ENCODE assay signal across 8 cellular contexts in the genomic region with DNA sequence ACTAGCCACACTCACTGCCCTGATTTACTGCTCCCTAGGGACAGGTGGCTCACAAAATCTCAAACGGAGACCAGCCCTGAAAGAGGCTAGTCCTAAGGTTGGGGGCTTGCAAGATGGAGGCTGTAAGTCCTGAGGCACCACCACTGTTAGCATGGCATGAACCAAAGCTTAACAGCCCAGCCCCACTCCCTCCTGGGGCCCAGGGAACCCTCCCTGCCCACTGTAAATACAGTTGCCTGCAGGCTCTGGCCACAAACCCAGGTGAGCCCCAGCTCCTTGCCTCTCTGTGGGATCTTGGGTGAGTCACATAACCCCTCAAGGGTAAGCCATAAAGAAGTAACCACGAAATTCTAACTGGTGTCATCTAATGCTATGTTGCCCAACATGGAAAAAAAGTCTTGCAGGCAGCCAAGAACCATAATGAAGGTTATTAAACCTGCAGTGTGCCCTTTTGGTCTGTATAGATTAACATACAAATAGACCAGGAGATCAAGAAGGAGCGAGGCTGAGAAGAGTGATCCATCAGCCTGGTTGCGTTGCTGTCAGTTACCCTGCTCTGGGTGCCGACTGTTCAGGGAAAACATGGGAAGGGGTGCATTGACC.
DNase-seq lines count a peak whose midpoint lies in the region; ATAC-seq and TF ChIP-seq lines count a peak whose summit lies in the region.

No MANE protein-coding gene starts in this region.

- peak overlapping the region; percentile 92 for H3K27ac Mint-ChIP-seq in activated T-cell treated with anti-CD3 and anti-CD28 coated beads, Interleukin-2, amount 50 U/mL, for 24 hours
- no peak overlapping the region for H3K27ac Mint-ChIP-seq in memory B cell

- no peak for TF ChIP-seq CTCF in NB4 (IDR thresholded peaks at IDR 0.05; ENCODE audit: low read depth, low read length)

- no peak for TF ChIP-seq POLR2A in NB4 (IDR thresholded peaks at IDR 0.05; ENCODE audit: extremely low read depth, insufficient read length)

- H3K27me3 Mint-ChIP-seq in activated T-cell treated with anti-CD3 and anti-CD28 coated beads, Interleukin-2, amount 50 U/mL, for 24 hours = no peaks in the 10 kb centered on the region
- no peaks in the 10 kb centered on the region for H3K27me3 Mint-ChIP-seq in memory B cell

- DNase-seq in AG20443 (ENCODE audit: low spot score) (peak; percentile 24), NB4 (ENCODE audit: low read depth) (peak; percentile 91), memory B cell (ENCODE audit: low spot score in 2 of 2) (no peak), NCI-H345 treated with DMSO at 0.1 percent for 48 hours (lab: John Stamatoyannopoulos, UW; ENCODE audit: unreplicated experiment) (no peak), OCI-M2 (lab: John Stamatoyannopoulos, UW; ENCODE audit: unreplicated experiment) (no peak)
- DNase-seq in activated T-cell treated with anti-CD3 and anti-CD28 coated beads, Interleukin-2, amount 50 U/mL, for 24 hours = peak; percentile 68

- peaks cover 74% of the 10 kb centered on the region for H3K36me3 Mint-ChIP-seq in activated T-cell treated with anti-CD3 and anti-CD28 coated beads, Interleukin-2, amount 50 U/mL, for 24 hours (ENCODE audit: low read depth)
- peaks cover 2% of the 10 kb centered on the region for H3K36me3 Mint-ChIP-seq in memory B cell

- ATAC-seq in memory B cell (ENCODE audit: low read depth) = no peak
- no peak for ATAC-seq in GM21717 (IDR thresholded peaks at IDR 0.05; ENCODE audit: unreplicated experiment)
- ATAC-seq in HG02642 (IDR thresholded peaks at IDR 0.05; ENCODE audit: poor library complexity, unreplicated experiment) = no peak

- peaks cover 75% of the 10 kb centered on the region for H3K4me1 Mint-ChIP-seq in activated T-cell treated with anti-CD3 and anti-CD28 coated beads, Interleukin-2, amount 50 U/mL, for 24 hours (ENCODE audit: low read depth)
- peaks cover 21% of the 10 kb centered on the region for H3K4me1 Mint-ChIP-seq in memory B cell

- H3K4me3 Mint-ChIP-seq in activated T-cell treated with anti-CD3 and anti-CD28 coated beads, Interleukin-2, amount 50 U/mL, for 24 hours = peak overlapping the region; percentile 93
- H3K4me3 Mint-ChIP-seq in memory B cell = peak overlapping the region; percentile 77

- H3K9me3 Mint-ChIP-seq in activated T-cell treated with anti-CD3 and anti-CD28 coated beads, Interleukin-2, amount 50 U/mL, for 24 hours = no peaks in the 10 kb centered on the region
- H3K9me3 Mint-ChIP-seq in memory B cell = no peaks in the 10 kb centered on the region

- no peak overlapping the region for H3K4me3 ChIP-seq in NB4 (ENCODE audit: low read depth, low read length)

Comparison
In these comparisons a context has a peak if more than half of its experiments do, and no peak if none do; other contexts are left out.
1. DNase-seq: peak in AG20443 (single experiment), NB4 (single experiment) and activated T-cell treated with anti-CD3 and anti-CD28 coated beads, Interleukin-2, amount 50 U/mL, for 24 hours (single experiment); none in memory B cell (0 of 2), NCI-H345 treated with DMSO at 0.1 percent for 48 hours (single experiment) and OCI-M2 (single experiment).